Comparison of ENCODE assay signal across 1 cellular context in the genomic region with DNA sequence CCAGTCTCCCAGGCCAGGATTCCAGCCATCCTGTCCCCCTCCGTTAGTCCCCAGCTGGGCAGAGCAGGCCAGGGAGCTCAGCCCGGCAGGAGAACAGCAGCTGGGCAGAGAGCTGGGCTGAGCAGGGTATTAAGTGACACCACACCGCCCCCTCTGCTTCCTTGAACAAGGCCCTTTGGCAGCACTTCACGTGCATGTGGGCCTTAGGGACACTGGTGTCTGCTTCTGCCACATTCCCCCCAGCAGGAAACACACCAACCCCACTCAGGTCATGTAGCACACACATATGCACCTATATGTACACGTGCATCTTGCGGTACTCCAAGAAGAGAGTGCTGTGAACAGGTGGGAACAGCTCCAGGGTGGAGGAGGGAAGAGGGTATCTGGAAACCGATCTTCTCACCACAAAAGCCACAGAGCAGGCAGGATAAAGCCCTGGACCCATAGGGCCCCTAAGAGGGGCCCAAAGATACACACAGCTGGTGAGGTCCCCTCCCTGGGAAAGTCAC.
TF ChIP-seq lines count a peak whose summit lies in the region.

No MANE protein-coding gene starts in this region.

TF ChIP-seq in K562, 482 proteins besides CTCF, POLR2A, EP300 and RAD21 (continued from another document and continues in another):
- TF ChIP-seq FOXA1 (IDR thresholded peaks at IDR 0.05; ENCODE audit: borderline replicate concordance), result no peak
- TF ChIP-seq PTRF (tag; IDR thresholded peaks at IDR 0.05), result no peak
- TF ChIP-seq MYC (IDR thresholded peaks at IDR 0.05; ENCODE audit: low read depth, low read length), result peak; percentile 71
- TF ChIP-seq MYC (CRISPR knock-in tag; IDR thresholded peaks at IDR 0.05; ENCODE audit: borderline replicate concordance, low read depth), result no peak; the same call in 1 of the 2 replicates
- 0 out of 2 replicates have a peak, but pooled peaks have one; percentile 45 for TF ChIP-seq XRCC5 (IDR thresholded peaks at IDR 0.05; ENCODE audit: low read depth, low read length)
- TF ChIP-seq RFX5 (IDR thresholded peaks at IDR 0.05; ENCODE audit: low read depth, low read length), result no peak
- peak; percentile 37; the same call in 1 of the 2 replicates for TF ChIP-seq MBD2 (IDR thresholded peaks at IDR 0.05; ENCODE audit: borderline replicate concordance, low read depth)
- peak; percentile 90 to 93 for TF ChIP-seq KDM1A (IDR thresholded peaks at IDR 0.05)
- 0 out of 4 replicates have a peak, but pooled peaks of 1 of the 2 experiments have one; percentile 25 for TF ChIP-seq MNT (conservative IDR thresholded peaks at IDR 0.05)
- 0 out of 2 replicates have a peak, but pooled peaks have one; percentile 37 for TF ChIP-seq MYNN (IDR thresholded peaks at IDR 0.05)
- TF ChIP-seq MYNN (CRISPR knock-in tag; IDR thresholded peaks at IDR 0.05), result no peak
- TF ChIP-seq, protein P1, sequence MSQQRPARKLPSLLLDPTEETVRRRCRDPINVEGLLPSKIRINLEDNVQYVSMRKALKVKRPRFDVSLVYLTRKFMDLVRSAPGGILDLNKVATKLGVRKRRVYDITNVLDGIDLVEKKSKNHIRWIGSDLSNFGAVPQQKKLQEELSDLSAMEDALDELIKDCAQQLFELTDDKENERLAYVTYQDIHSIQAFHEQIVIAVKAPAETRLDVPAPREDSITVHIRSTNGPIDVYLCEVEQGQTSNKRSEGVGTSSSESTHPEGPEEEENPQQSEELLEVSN (IDR thresholded peaks at IDR 0.05; ENCODE audit: borderline replicate concordance in 1 of 2, extremely low read depth in 1 of 2, insufficient read depth in 1 of 2, insufficient read length in 1 of 2, low read depth in 1 of 2, low read length in 1 of 2, poor library complexity in 1 of 2, severe bottlenecking in 1 of 2), result peak in 1 of 2 experiments; percentile 10
- TF ChIP-seq, protein P2, sequence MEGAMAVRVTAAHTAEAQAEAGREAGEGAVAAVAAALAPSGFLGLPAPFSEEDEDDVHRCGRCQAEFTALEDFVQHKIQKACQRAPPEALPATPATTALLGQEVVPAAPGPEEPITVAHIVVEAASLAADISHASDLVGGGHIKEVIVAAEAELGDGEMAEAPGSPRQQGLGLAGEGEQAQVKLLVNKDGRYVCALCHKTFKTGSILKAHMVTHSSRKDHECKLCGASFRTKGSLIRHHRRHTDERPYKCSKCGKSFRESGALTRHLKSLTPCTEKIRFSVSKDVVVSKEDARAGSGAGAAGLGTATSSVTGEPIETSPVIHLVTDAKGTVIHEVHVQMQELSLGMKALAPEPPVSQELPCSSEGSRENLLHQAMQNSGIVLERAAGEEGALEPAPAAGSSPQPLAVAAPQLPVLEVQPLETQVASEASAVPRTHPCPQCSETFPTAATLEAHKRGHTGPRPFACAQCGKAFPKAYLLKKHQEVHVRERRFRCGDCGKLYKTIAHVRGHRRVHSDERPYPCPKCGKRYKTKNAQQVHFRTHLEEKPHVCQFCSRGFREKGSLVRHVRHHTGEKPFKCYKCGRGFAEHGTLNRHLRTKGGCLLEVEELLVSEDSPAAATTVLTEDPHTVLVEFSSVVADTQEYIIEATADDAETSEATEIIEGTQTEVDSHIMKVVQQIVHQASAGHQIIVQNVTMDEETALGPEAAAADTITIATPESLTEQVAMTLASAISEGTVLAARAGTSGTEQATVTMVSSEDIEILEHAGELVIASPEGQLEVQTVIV (CRISPR knock-in tag; IDR thresholded peaks at IDR 0.05; ENCODE audit: borderline replicate concordance), result no peak
- peak in 1 of 2 experiments; percentile 77; a peak in 2 of 4 replicates for TF ChIP-seq TBL1XR1 (IDR thresholded peaks at IDR 0.05; ENCODE audit: low read length in 2 of 2)
- TF ChIP-seq ARID1B (IDR thresholded peaks at IDR 0.05), result peak; percentile 81
- no peak for TF ChIP-seq CCAR2 (IDR thresholded peaks at IDR 0.05; ENCODE audit: low read depth, low read length)
- 0 out of 2 replicates have a peak, but pooled peaks have one; percentile 62 for TF ChIP-seq MTA3 (IDR thresholded peaks at IDR 0.05; ENCODE audit: borderline replicate concordance)
- peak; percentile 39 for TF ChIP-seq DACH1 (IDR thresholded peaks at IDR 0.05; ENCODE audit: partially characterized antibody)
- TF ChIP-seq MAZ (CRISPR knock-in tag; conservative IDR thresholded peaks at IDR 0.05 in 1 of 2, IDR thresholded peaks at IDR 0.05 in 1 of 2), result peak in 1 of 2 experiments; percentile 26; a peak in 2 of 4 replicates
- no peak for TF ChIP-seq ZC3H4 (CRISPR knock-in tag; IDR thresholded peaks at IDR 0.05; ENCODE audit: borderline replicate concordance)
- peak; percentile 87 for TF ChIP-seq CBFA2T2 (conservative IDR thresholded peaks at IDR 0.05)
- TF ChIP-seq MTA1 (IDR thresholded peaks at IDR 0.05; ENCODE audit: borderline replicate concordance), result peak; percentile 71; the same call in 1 of the 2 replicates
- TF ChIP-seq ZBTB12 (CRISPR knock-in tag; IDR thresholded peaks at IDR 0.05), result no peak
- TF ChIP-seq NR3C1 (CRISPR knock-in tag; IDR thresholded peaks at IDR 0.05), result no peak
- TF ChIP-seq, protein P3, sequence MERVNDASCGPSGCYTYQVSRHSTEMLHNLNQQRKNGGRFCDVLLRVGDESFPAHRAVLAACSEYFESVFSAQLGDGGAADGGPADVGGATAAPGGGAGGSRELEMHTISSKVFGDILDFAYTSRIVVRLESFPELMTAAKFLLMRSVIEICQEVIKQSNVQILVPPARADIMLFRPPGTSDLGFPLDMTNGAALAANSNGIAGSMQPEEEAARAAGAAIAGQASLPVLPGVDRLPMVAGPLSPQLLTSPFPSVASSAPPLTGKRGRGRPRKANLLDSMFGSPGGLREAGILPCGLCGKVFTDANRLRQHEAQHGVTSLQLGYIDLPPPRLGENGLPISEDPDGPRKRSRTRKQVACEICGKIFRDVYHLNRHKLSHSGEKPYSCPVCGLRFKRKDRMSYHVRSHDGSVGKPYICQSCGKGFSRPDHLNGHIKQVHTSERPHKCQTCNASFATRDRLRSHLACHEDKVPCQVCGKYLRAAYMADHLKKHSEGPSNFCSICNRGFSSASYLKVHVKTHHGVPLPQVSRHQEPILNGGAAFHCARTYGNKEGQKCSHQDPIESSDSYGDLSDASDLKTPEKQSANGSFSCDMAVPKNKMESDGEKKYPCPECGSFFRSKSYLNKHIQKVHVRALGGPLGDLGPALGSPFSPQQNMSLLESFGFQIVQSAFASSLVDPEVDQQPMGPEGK (CRISPR knock-in tag; IDR thresholded peaks at IDR 0.05; ENCODE audit: borderline replicate concordance), result no peak
- 0 out of 2 replicates have a peak, but pooled peaks have one; percentile 17 for TF ChIP-seq PML (IDR thresholded peaks at IDR 0.05; ENCODE audit: low read length)
- no peak for TF ChIP-seq THRA (IDR thresholded peaks at IDR 0.05)
- peak; percentile 100 for TF ChIP-seq RUNX1 (IDR thresholded peaks at IDR 0.05; ENCODE audit: low read depth)
- peak; percentile 69 for TF ChIP-seq TCF3 (CRISPR knock-in tag; IDR thresholded peaks at IDR 0.05)
- TF ChIP-seq, protein P4, sequence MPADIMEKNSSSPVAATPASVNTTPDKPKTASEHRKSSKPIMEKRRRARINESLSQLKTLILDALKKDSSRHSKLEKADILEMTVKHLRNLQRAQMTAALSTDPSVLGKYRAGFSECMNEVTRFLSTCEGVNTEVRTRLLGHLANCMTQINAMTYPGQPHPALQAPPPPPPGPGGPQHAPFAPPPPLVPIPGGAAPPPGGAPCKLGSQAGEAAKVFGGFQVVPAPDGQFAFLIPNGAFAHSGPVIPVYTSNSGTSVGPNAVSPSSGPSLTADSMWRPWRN (IDR thresholded peaks at IDR 0.05; ENCODE audit: low read depth), result peak; percentile 98
- peak; percentile 76; the same call in 1 of the 2 replicates for TF ChIP-seq ZBTB1 (CRISPR knock-in tag; IDR thresholded peaks at IDR 0.05; ENCODE audit: borderline replicate concordance, low read depth)
- TF ChIP-seq SMAD2 (IDR thresholded peaks at IDR 0.05; ENCODE audit: low read depth, low read length), result no peak
- no peak for TF ChIP-seq ZNF282 (CRISPR knock-in tag; IDR thresholded peaks at IDR 0.05)
- TF ChIP-seq NUFIP1 (IDR thresholded peaks at IDR 0.05; ENCODE audit: partially characterized antibody), result no peak
- no peak for TF ChIP-seq TARDBP (IDR thresholded peaks at IDR 0.05)
- TF ChIP-seq SMAD4 (CRISPR knock-in tag; conservative IDR thresholded peaks at IDR 0.05), result peak; percentile 72; the same call in 1 of the 2 replicates
- TF ChIP-seq ZNF609 (CRISPR knock-in tag; IDR thresholded peaks at IDR 0.05; ENCODE audit: borderline replicate concordance), result peak; percentile 44; the same call in 1 of the 2 replicates
- peak; percentile 85; the same call in 1 of the 2 replicates for TF ChIP-seq CTBP1 (IDR thresholded peaks at IDR 0.05; ENCODE audit: borderline replicate concordance)
- TF ChIP-seq CBFB (CRISPR knock-in tag; IDR thresholded peaks at IDR 0.05), result peak; percentile 99
- no peak for TF ChIP-seq HNRNPH1 (optimal IDR thresholded peaks at IDR 0.05; ENCODE audit: low read depth, low read length)
- no peak for TF ChIP-seq SIN3B (IDR thresholded peaks at IDR 0.05; ENCODE audit: low read depth)
- no peak for TF ChIP-seq ZNF57 (CRISPR knock-in tag; IDR thresholded peaks at IDR 0.05)
- no peak for TF ChIP-seq TAF7 (tag; IDR thresholded peaks at IDR 0.05)
- TF ChIP-seq, protein P5, sequence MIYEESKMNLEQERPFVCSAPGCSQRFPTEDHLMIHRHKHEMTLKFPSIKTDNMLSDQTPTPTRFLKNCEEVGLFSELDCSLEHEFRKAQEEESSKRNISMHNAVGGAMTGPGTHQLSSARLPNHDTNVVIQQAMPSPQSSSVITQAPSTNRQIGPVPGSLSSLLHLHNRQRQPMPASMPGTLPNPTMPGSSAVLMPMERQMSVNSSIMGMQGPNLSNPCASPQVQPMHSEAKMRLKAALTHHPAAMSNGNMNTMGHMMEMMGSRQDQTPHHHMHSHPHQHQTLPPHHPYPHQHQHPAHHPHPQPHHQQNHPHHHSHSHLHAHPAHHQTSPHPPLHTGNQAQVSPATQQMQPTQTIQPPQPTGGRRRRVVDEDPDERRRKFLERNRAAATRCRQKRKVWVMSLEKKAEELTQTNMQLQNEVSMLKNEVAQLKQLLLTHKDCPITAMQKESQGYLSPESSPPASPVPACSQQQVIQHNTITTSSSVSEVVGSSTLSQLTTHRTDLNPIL (CRISPR knock-in tag; IDR thresholded peaks at IDR 0.05), result no peak
- TF ChIP-seq GABPB2 (CRISPR knock-in tag; conservative IDR thresholded peaks at IDR 0.05), result no peak
- no peak for TF ChIP-seq ZFPM2 (CRISPR knock-in tag; IDR thresholded peaks at IDR 0.05)
- TF ChIP-seq ZNF764 (CRISPR knock-in tag; IDR thresholded peaks at IDR 0.05; ENCODE audit: low read depth), result no peak
- no peak for TF ChIP-seq ZNF695 (CRISPR knock-in tag; IDR thresholded peaks at IDR 0.05)
- TF ChIP-seq SP1 (CRISPR knock-in tag; IDR thresholded peaks at IDR 0.05), result peak; percentile 47
- peak; percentile 58 for TF ChIP-seq EGR1 (conservative IDR thresholded peaks at IDR 0.05)
